ENCODE assay signal across 16 cellular contexts in genomic region chr17:80781851-80782277, GRCh38.
DNase-seq lines count a peak whose midpoint lies in the region; ATAC-seq and TF ChIP-seq lines count a peak whose summit lies in the region.
"Had no signal": no experiment of that assay in that cellular context is flagged by ENCODE, and none has a peak within 500 bp of the region (broad histone marks: within the 10 kb centered on the region; RNA-seq: fewer than 3 reads in every experiment).

No MANE protein-coding gene starts in this region.

- no peak for TF ChIP-seq CTCF in BE2C (IDR thresholded peaks at IDR 0.05; ENCODE audit: low read depth, low read length)
- no peak for TF ChIP-seq CTCF in DND-41 (IDR thresholded peaks at IDR 0.05; ENCODE audit: borderline replicate concordance, extremely low read depth, low read length, poor library complexity, severe bottlenecking)
- no peak for TF ChIP-seq CTCF in omental fat pad (IDR thresholded peaks at IDR 0.05)

- H3K4me1 ChIP-seq in BE2C (peaks cover 32% of the 10 kb centered on the region), DND-41 (ENCODE audit: insufficient read depth, low read length) (peaks cover 60% of the 10 kb centered on the region)
- H3K4me1 ChIP-seq: HAP-1 had no signal

- peaks cover 51% of the 10 kb centered on the region for H3K79me2 ChIP-seq in DND-41 (ENCODE audit: insufficient read depth, low read length)

- peaks cover 0 to 1% of the 10 kb centered on the region in 2 donors for H3K9me3 Mint-ChIP-seq in activated naive CD4-positive, alpha-beta T cell treated with anti-CD3 and anti-CD28 coated beads, Interleukin-2, amount 50 U/mL, for 72 hours
- no peaks in the 10 kb centered on the region for H3K9me3 Mint-ChIP-seq in naive thymus-derived CD8-positive, alpha-beta T cell

- H3K36me3 ChIP-seq in BE2C = no peaks in the 10 kb centered on the region
- H3K36me3 ChIP-seq in DND-41 (ENCODE audit: insufficient read depth, low read length) = peaks cover 24% of the 10 kb centered on the region; the same call in 1 of the 2 replicates
- H3K36me3 ChIP-seq: HAP-1 had no signal

- peaks cover 33 to 78% (median 65%) of the 10 kb centered on the region in 4 donors for H3K4me1 Mint-ChIP-seq in naive thymus-derived CD8-positive, alpha-beta T cell

- peaks cover 23 to 29% of the 10 kb centered on the region in 2 donors for H3K36me3 Mint-ChIP-seq in activated naive CD4-positive, alpha-beta T cell treated with anti-CD3 and anti-CD28 coated beads, Interleukin-2, amount 50 U/mL, for 72 hours
- peaks cover under 1 to 12% (median 9%) of the 10 kb centered on the region in 3 donors for H3K36me3 Mint-ChIP-seq in naive thymus-derived CD8-positive, alpha-beta T cell

- peak overlapping the region; percentile 70 to 90 (median 76) for H3K4me3 Mint-ChIP-seq in naive thymus-derived CD8-positive, alpha-beta T cell

- H3K9ac ChIP-seq in DND-41 (ENCODE audit: low read depth, low read length) = peak overlapping the region; percentile 42
- H3K9ac ChIP-seq: BLaER1 had no signal

- ATAC-seq in DND-41 (ENCODE audit: insufficient read depth, low read depth) (no peak), GM21723 (IDR thresholded peaks at IDR 0.05; ENCODE audit: unreplicated experiment) (no peak), omental fat pad (ENCODE audit: low FRiP score) (no peak)
- ATAC-seq in activated naive CD4-positive, alpha-beta T cell treated with anti-CD3 and anti-CD28 coated beads, Interleukin-2, amount 50 U/mL, for 72 hours = no peak
- no peak for ATAC-seq in naive thymus-derived CD8-positive, alpha-beta T cell

- peak overlapping the region; percentile 32; the same call in 1 of the 2 replicates for H3K4me2 ChIP-seq in DND-41 (ENCODE audit: insufficient read depth, low read length)

- peak overlapping the region; percentile 86 for H3K27ac ChIP-seq in DND-41 (ENCODE audit: low read length)
- H3K27ac ChIP-seq: BLaER1 had no signal

- H3K27me3 ChIP-seq in BE2C (no peaks in the 10 kb centered on the region), DND-41 (ENCODE audit: insufficient read depth, low read length, poor library complexity) (no peaks in the 10 kb centered on the region)
- H3K27me3 ChIP-seq: BLaER1, dorsolateral prefrontal cortex, MG63 had no signal

- H3K4me3 ChIP-seq in BE2C (ENCODE audit: low read depth, low read length) = no peak overlapping the region
- H3K4me3 ChIP-seq in DND-41 (ENCODE audit: low read depth in 1 of 2, low read length in 2 of 2) = no peak overlapping the region
- H3K4me3 ChIP-seq: BLaER1, dorsolateral prefrontal cortex, HAP-1, MG63 had no signal

- POLR2A ChIA-PET in naive thymus-derived CD8-positive, alpha-beta T cell (lab: Charles Lee) = interaction anchor here (0.6 to 7.1 kb wide), 14 partner anchors 11 to 729 kb away, joined by 3 to 67 read pairs (median 4); no protein-coding TSS in a partner anchor

- H3K27me3 Mint-ChIP-seq in naive thymus-derived CD8-positive, alpha-beta T cell = no peaks in the 10 kb centered on the region

- no peaks in the 10 kb centered on the region for H4K20me1 ChIP-seq in DND-41 (ENCODE audit: insufficient read depth, low read length)

- H2AFZ ChIP-seq in DND-41 (ENCODE audit: low read depth, low read length) = no peak overlapping the region

- DNase-seq in BE2C (peak; percentile 49), DND-41 (no peak), omental fat pad (ENCODE audit: low spot score) (no peak), dermis blood vessel endothelial cell (no peak), NCI-H2081 (lab: John Stamatoyannopoulos, UW) (no peak)
- DNase-seq in activated naive CD4-positive, alpha-beta T cell treated with anti-CD3 and anti-CD28 coated beads, Interleukin-2, amount 50 U/mL, for 72 hours (ENCODE audit: low spot score in 2 of 2) = peak in 1 of 2 donors; percentile 54
- no peak for DNase-seq in naive thymus-derived CD8-positive, alpha-beta T cell
- DNase-seq: activated CD4-positive, alpha-beta T cell treated with anti-CD3 and anti-CD28 coated beads, Interleukin-2, amount 50 U/mL, for 1 hour; amniotic stem cell; foreskin fibroblast; MG63; NCI-H345 had no signal

- H3K9me3 ChIP-seq in BE2C = no peaks in the 10 kb centered on the region
- no peaks in the 10 kb centered on the region for H3K9me3 ChIP-seq in DND-41 (ENCODE audit: insufficient read depth, low read length, severe bottlenecking)
- H3K9me3 ChIP-seq: HAP-1, MG63 had no signal

- peak overlapping the region; percentile 94 to 95 for H3K27ac Mint-ChIP-seq in activated naive CD4-positive, alpha-beta T cell treated with anti-CD3 and anti-CD28 coated beads, Interleukin-2, amount 50 U/mL, for 72 hours
- peak overlapping the region in 9 of 10 donors; percentile 71 to 98 (median 97) for H3K27ac Mint-ChIP-seq in naive thymus-derived CD8-positive, alpha-beta T cell
